ENCODE assay signal across 9 cellular contexts in genomic region chr6:227074-227782, GRCh38.
DNase-seq lines count a peak whose midpoint lies in the region; ATAC-seq and TF ChIP-seq lines count a peak whose summit lies in the region.
"Had no signal": no experiment of that assay in that cellular context is flagged by ENCODE, and none has a peak within 500 bp of the region (broad histone marks: within the 10 kb centered on the region; RNA-seq: fewer than 3 reads in every experiment).

No MANE protein-coding gene starts in this region.

- H3K4me1 Mint-ChIP-seq in activated T-helper 17 cell treated with anti-CD3 and anti-CD28 coated beads, Interleukin-2, amount 50 U/mL, for 72 hours, result peaks cover 49% of the 10 kb centered on the region

- no peaks in the 10 kb centered on the region for H3K27me3 ChIP-seq in right atrium auricular region

- no peaks in the 10 kb centered on the region for H3K4me1 ChIP-seq in right atrium auricular region

- intact Hi-C loops in Right ventricle myocardium inferior (cut with DNase I), result no loop called here

- TF ChIP-seq CTCF in right atrium auricular region (IDR thresholded peaks at IDR 0.05), result no peak

- H3K27ac Mint-ChIP-seq in activated T-helper 17 cell treated with anti-CD3 and anti-CD28 coated beads, Interleukin-2, amount 50 U/mL, for 72 hours, result peak overlapping the region; percentile 17

- H3K9me3 ChIP-seq in right atrium auricular region, result no peaks in the 10 kb centered on the region

- H3K4me3 ChIP-seq in right atrium auricular region, result no peak overlapping the region

- peak overlapping the region; percentile 70 for H3K4me3 Mint-ChIP-seq in activated T-helper 17 cell treated with anti-CD3 and anti-CD28 coated beads, Interleukin-2, amount 50 U/mL, for 72 hours

- H3K9me3 Mint-ChIP-seq in activated T-helper 17 cell treated with anti-CD3 and anti-CD28 coated beads, Interleukin-2, amount 50 U/mL, for 72 hours, result no peaks in the 10 kb centered on the region

- H3K27me3 Mint-ChIP-seq in activated T-helper 17 cell treated with anti-CD3 and anti-CD28 coated beads, Interleukin-2, amount 50 U/mL, for 72 hours, result no peaks in the 10 kb centered on the region

- H3K36me3 Mint-ChIP-seq in activated T-helper 17 cell treated with anti-CD3 and anti-CD28 coated beads, Interleukin-2, amount 50 U/mL, for 72 hours (ENCODE audit: low read depth), result peaks cover 5% of the 10 kb centered on the region

- DNase-seq in right atrium auricular region (ENCODE audit: low spot score) (peak; percentile 53), Right ventricle myocardium inferior (ENCODE audit: missing footprints) (no peak), stromal cell of bone marrow (ENCODE audit: low read depth) (peak; percentile 84), left lobe of liver (ENCODE audit: low spot score) (no peak), NCI-H1930 (lab: John Stamatoyannopoulos, UW) (no peak), UCSD-AML1 (lab: John Stamatoyannopoulos, UW; ENCODE audit: unreplicated experiment) (no peak)
- DNase-seq: left cardiac atrium had no signal

- H3K27ac ChIP-seq in right atrium auricular region, result no peak overlapping the region

- ATAC-seq in Right ventricle myocardium inferior, result no peak
- ATAC-seq in HG02852 (IDR thresholded peaks at IDR 0.05; ENCODE audit: unreplicated experiment), result peak; percentile 33
- no peak for ATAC-seq in activated T-helper 17 cell treated with anti-CD3 and anti-CD28 coated beads, Interleukin-2, amount 50 U/mL, for 72 hours (replicated peaks)
- ATAC-seq in left lobe of liver, result no peak
- ATAC-seq: left cardiac atrium had no signal

- H3K36me3 ChIP-seq in right atrium auricular region, result no peaks in the 10 kb centered on the region

Comparison
In these comparisons a context has a peak if more than half of its experiments do, and no peak if none do; other contexts are left out.
1. DNase-seq: peak in right atrium auricular region (single experiment) and stromal cell of bone marrow (single experiment); none in Right ventricle myocardium inferior (single experiment), left lobe of liver (single experiment), NCI-H1930 (0 of 2) and UCSD-AML1 (single experiment).